22 cellular contexts compared by ENCODE assay signal in genomic region chr14:89108608-89109007, GRCh38.
"Had no signal": no experiment of that assay in that cellular context is flagged by ENCODE, and none has a peak within 500 bp of the region (broad histone marks: within the 10 kb centered on the region; RNA-seq: fewer than 3 reads in every experiment).

No MANE protein-coding gene starts in this region.

- H3K4me3 ChIP-seq: SK-N-MC had no signal

- H3K27ac ChIP-seq: SK-N-MC, VCaP had no signal

- DNase-seq: activated CD4-positive, alpha-beta memory T cell treated with anti-CD3 and anti-CD28 coated beads, Interleukin-2, amount 10 ng/mL, durations not matched to agents 7 days and 5 days; activated CD4-positive, alpha-beta T cell treated with anti-CD3 and anti-CD28 coated beads, Interleukin-2, amount 50 U/mL, for 1 hour; activated CD4-positive, CD25-positive, alpha-beta regulatory T cell; activated gamma-delta T cell; activated naive CD4-positive, alpha-beta T cell treated with anti-CD3 and anti-CD28 coated beads for 36 hours; activated T-cell treated with anti-CD3 and anti-CD28 coated beads for 4 hours; activated T-cell treated with anti-CD3 and anti-CD28 coated beads, Interleukin-2, amount 50 U/mL, for 48 hours; anterior cingulate cortex; cerebellar nuclear complex; Karpas-422; NCI-H1436 treated with DMSO at 0.1 percent for 48 hours; NCI-H2081; NCI-H526 treated with DMSO at 0.1 percent for 48 hours; NK-92 treated with Interleukin-12 subunit alpha and Interleukin-12 subunit beta, amount 100 ng/mL, for 24 hours; OCI-M1; RPMI8226; T-helper 1 cell had no signal

- ATAC-seq: activated T-helper 17 cell treated with anti-CD3 and anti-CD28 coated beads, Interleukin-2, amount 50 U/mL, for 72 hours; Panc1; Right ventricle myocardium inferior had no signal
